Comparison of ENCODE assay signal across 23 cellular contexts in the genomic region with DNA sequence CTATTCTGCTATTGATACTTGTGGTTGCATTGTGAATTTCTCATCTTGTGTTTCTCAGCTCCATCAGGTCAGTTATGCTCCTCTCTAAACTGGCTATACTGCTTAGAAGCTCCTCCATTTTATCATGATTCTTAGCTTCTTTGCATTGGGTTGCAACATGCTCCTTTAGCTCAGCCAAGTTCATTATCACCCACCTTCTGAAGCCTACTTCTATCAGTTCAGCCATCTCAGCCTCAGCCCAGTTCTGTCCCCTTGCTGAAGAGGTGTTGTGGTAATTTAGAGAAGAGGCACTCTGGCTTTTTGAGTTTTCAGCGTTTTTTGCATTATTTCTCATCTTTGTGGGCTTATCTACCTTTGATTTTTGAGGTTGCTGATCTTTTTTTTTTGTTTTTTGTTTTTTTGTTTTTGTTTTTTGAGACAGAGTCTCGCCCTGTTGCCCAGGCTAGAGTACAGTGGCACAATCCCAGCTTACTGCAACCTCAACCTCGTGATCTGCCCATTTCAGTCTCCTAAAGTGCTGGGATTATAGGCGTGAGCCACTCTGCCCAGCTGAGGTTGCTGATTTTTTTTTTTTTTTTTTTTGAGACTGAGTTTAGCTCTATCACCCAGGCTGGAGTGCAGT. TPM values are rescaled to one million over a fixed set of nuclear protein-coding genes. Genes with fewer than 3 reads are reported as not detected.
DNase-seq lines count a peak whose midpoint lies in the region; ATAC-seq and TF ChIP-seq lines count a peak whose summit lies in the region.
"Had no signal": no experiment of that assay in that cellular context is flagged by ENCODE, and none has a peak within 500 bp of the region (broad histone marks: within the 10 kb centered on the region; RNA-seq: fewer than 3 reads in every experiment).

No MANE protein-coding gene starts in this region.

- H3K27ac ChIP-seq in CD4-positive, alpha-beta memory T cell (ENCODE audit: low read depth, low read length), result no peak overlapping the region
- H3K27ac ChIP-seq: ascending aorta, cardiac muscle cell had no signal

- peaks cover 75% of the 10 kb centered on the region for H3K4me1 Mint-ChIP-seq in CD14-positive monocyte
- H3K4me1 Mint-ChIP-seq in CD4-positive, alpha-beta memory T cell, result peaks cover 57 to 96% (median 78%) of the 10 kb centered on the region in 4 donors
- peaks cover 24% of the 10 kb centered on the region for H3K4me1 Mint-ChIP-seq in activated T-helper 2 cell treated with anti-CD3 and anti-CD28 coated beads, Interferon-gamma antibody, Interleukin-2, Interleukin-4, amounts not matched to agents 10 μg/mL and 5 μg/mL and 100 μg/mL, durations not matched to agents 14 hours and 24 hours and 36 hours (ENCODE audit: low read depth)
- H3K4me1 Mint-ChIP-seq in naive thymus-derived CD8-positive, alpha-beta T cell, result peaks cover 36 to 93% (median 80%) of the 10 kb centered on the region in 4 donors

- H3K9me3 ChIP-seq in CD4-positive, alpha-beta memory T cell (ENCODE audit: control insufficient read depth in 1 of 2, low read length in 2 of 2), result no peaks in the 10 kb centered on the region
- H3K9me3 ChIP-seq: ascending aorta had no signal

- TF ChIP-seq CTCF in CD14-positive monocyte (IDR thresholded peaks at IDR 0.05) (no peak), GM20000 (IDR thresholded peaks at IDR 0.05; ENCODE audit: extremely low read depth, missing control alignments) (no peak)

- no peaks in the 10 kb centered on the region for H3K36me3 ChIP-seq in CD4-positive, alpha-beta memory T cell (ENCODE audit: insufficient read depth, low read length)
- H3K36me3 ChIP-seq: ascending aorta, cardiac muscle cell had no signal

- H3K4me1 ChIP-seq in CD4-positive, alpha-beta memory T cell (ENCODE audit: insufficient read depth, low read length), result peaks cover 50% of the 10 kb centered on the region

- peaks cover 10 to 15% of the 10 kb centered on the region in 2 donors for H3K36me3 Mint-ChIP-seq in CD14-positive monocyte
- H3K36me3 Mint-ChIP-seq in CD4-positive, alpha-beta memory T cell, result peaks cover 17 to 38% of the 10 kb centered on the region in 2 donors
- peaks cover 58% of the 10 kb centered on the region for H3K36me3 Mint-ChIP-seq in activated T-helper 2 cell treated with anti-CD3 and anti-CD28 coated beads, Interferon-gamma antibody, Interleukin-2, Interleukin-4, amounts not matched to agents 10 μg/mL and 5 μg/mL and 100 μg/mL, durations not matched to agents 14 hours and 24 hours and 36 hours (ENCODE audit: low read depth)
- H3K36me3 Mint-ChIP-seq in naive thymus-derived CD8-positive, alpha-beta T cell, result peaks cover 7 to 35% (median 27%) of the 10 kb centered on the region in 3 donors

- peak overlapping the region in 4 of 7 donors; percentile 37 to 84 (median 58) for H3K27ac Mint-ChIP-seq in CD14-positive monocyte
- peak overlapping the region in 6 of 7 donors; percentile 37 to 74 (median 44) for H3K27ac Mint-ChIP-seq in CD4-positive, alpha-beta memory T cell
- peak overlapping the region; percentile 15 for H3K27ac Mint-ChIP-seq in activated T-helper 2 cell treated with anti-CD3 and anti-CD28 coated beads, Interferon-gamma antibody, Interleukin-2, Interleukin-4, amounts not matched to agents 10 μg/mL and 5 μg/mL and 100 μg/mL, durations not matched to agents 14 hours and 24 hours and 36 hours
- H3K27ac Mint-ChIP-seq in naive thymus-derived CD8-positive, alpha-beta T cell, result peak overlapping the region in 5 of 10 donors; percentile 7 to 75 (median 26)
- H3K27ac Mint-ChIP-seq: activated naive CD8-positive, alpha-beta T cell treated with anti-CD3 and anti-CD28 coated beads for 36 hours; activated T-helper 1 cell treated with anti-CD3 and anti-CD28 coated beads, Interleukin-12 subunit alpha, Interleukin-12 subunit beta, Interleukin-2, Interleukin-4 antibody, amounts not matched to agents 30 ng/mL and 10 ng/mL and 1 ng/mL, durations not matched to agents 14 hours and 24 hours and 36 hours; CD8-positive, alpha-beta T cell; type B pancreatic cell had no signal

- peaks cover 2 to 5% (median 3%) of the 10 kb centered on the region in 7 donors for H3K9me3 Mint-ChIP-seq in CD14-positive monocyte
- H3K9me3 Mint-ChIP-seq in CD4-positive, alpha-beta memory T cell, result peaks cover 0 to 2% (median 0%) of the 10 kb centered on the region in 8 donors
- peaks cover 17% of the 10 kb centered on the region for H3K9me3 Mint-ChIP-seq in activated T-helper 2 cell treated with anti-CD3 and anti-CD28 coated beads, Interferon-gamma antibody, Interleukin-2, Interleukin-4, amounts not matched to agents 10 μg/mL and 5 μg/mL and 100 μg/mL, durations not matched to agents 14 hours and 24 hours and 36 hours
- H3K9me3 Mint-ChIP-seq in naive thymus-derived CD8-positive, alpha-beta T cell, result peaks cover 0 to 22% (median 1%) of the 10 kb centered on the region in 9 donors

- no peaks in the 10 kb centered on the region for H3K27me3 ChIP-seq in CD4-positive, alpha-beta memory T cell (ENCODE audit: insufficient read depth, low read length)
- H3K27me3 ChIP-seq: ascending aorta, cardiac muscle cell had no signal

- POLR2A ChIA-PET in CD4-positive, alpha-beta memory T cell (lab: Charles Lee; ENCODE audit: partially characterized antibody), result interaction anchor here (0.7 kb wide), 1 partner anchor 69 kb away, joined by 4 read pairs; no protein-coding TSS in a partner anchor
- POLR2A ChIA-PET in naive thymus-derived CD8-positive, alpha-beta T cell (lab: Charles Lee), result no interaction called here

- H3K27me3 Mint-ChIP-seq in CD14-positive monocyte (ENCODE audit: low read depth in 3 of 3), result no peaks in the 10 kb centered on the region
- H3K27me3 Mint-ChIP-seq in CD4-positive, alpha-beta memory T cell, result no peaks in the 10 kb centered on the region
- H3K27me3 Mint-ChIP-seq in activated T-helper 2 cell treated with anti-CD3 and anti-CD28 coated beads, Interferon-gamma antibody, Interleukin-2, Interleukin-4, amounts not matched to agents 10 μg/mL and 5 μg/mL and 100 μg/mL, durations not matched to agents 14 hours and 24 hours and 36 hours (ENCODE audit: low read depth), result no peaks in the 10 kb centered on the region
- H3K27me3 Mint-ChIP-seq in naive thymus-derived CD8-positive, alpha-beta T cell, result no peaks in the 10 kb centered on the region
- H3K27me3 Mint-ChIP-seq: activated naive CD8-positive, alpha-beta T cell treated with anti-CD3 and anti-CD28 coated beads for 36 hours; type B pancreatic cell had no signal

- CTCF ChIA-PET in CD4-positive, alpha-beta memory T cell (lab: Charles Lee; ENCODE audit: partially characterized antibody), result interaction anchor here (1.0 to 1.3 kb wide), 2 partner anchors 10 to 64 kb away, joined by 3 read pairs; no protein-coding TSS in a partner anchor

- no peak for DNase-seq in CD14-positive monocyte (ENCODE audit: low spot score)
- no peak for DNase-seq in CD4-positive, alpha-beta memory T cell
- no peak for DNase-seq in activated T-helper 2 cell treated with anti-CD3 and anti-CD28 coated beads, Interferon-gamma antibody, Interleukin-2, Interleukin-4, amounts not matched to agents 10 μg/mL and 5 μg/mL and 100 μg/mL, durations not matched to agents 14 hours and 24 hours and 36 hours (ENCODE audit: low spot score)
- no peak for DNase-seq in naive thymus-derived CD8-positive, alpha-beta T cell
- DNase-seq in activated gamma-delta T cell (lab: John Stamatoyannopoulos, UW), result no peak
- DNase-seq in GM20000 (ENCODE audit: low spot score), result no peak
- DNase-seq: activated CD4-positive, CD25-positive, alpha-beta regulatory T cell treated with anti-CD3 and anti-CD28 coated beads, Interleukin-2, amount 50 U/mL, for 72 hours; activated naive CD8-positive, alpha-beta T cell treated with anti-CD3 and anti-CD28 coated beads for 36 hours; CD8-positive, alpha-beta T cell; cortex of kidney; DMS 273 treated with DMSO at 0.1 percent for 48 hours; Kasumi-1; NCI-H146; NCI-H2107; NCI-H446 treated with DMSO at 0.1 percent for 48 hours; occipital lobe; RPMI8226; stimulated activated CD8-positive, alpha-beta memory T cell treated with anti-CD3 and anti-CD28 coated beads, Interleukin-4, amount 100 ng/mL, for 48 hours had no signal

- intact Hi-C loops in CD14-positive monocyte (cut with micrococcal nuclease), result no loop called here
- intact Hi-C loops in CD4-positive, alpha-beta memory T cell (cut with micrococcal nuclease), result no loop called here
- intact Hi-C loops in activated T-helper 2 cell treated with anti-CD3 and anti-CD28 coated beads, Interferon-gamma antibody, Interleukin-2, Interleukin-4, amounts not matched to agents 10 μg/mL and 5 μg/mL and 100 μg/mL, durations not matched to agents 14 hours and 24 hours and 36 hours (cut with micrococcal nuclease), result no loop called here

- ATAC-seq in naive thymus-derived CD8-positive, alpha-beta T cell, result no peak
- no peak for ATAC-seq in GM21526 (IDR thresholded peaks at IDR 0.05; ENCODE audit: low FRiP score, unreplicated experiment)
- ATAC-seq: CD8-positive, alpha-beta T cell had no signal

- no peak overlapping the region for H3K4me3 Mint-ChIP-seq in CD14-positive monocyte
- H3K4me3 Mint-ChIP-seq in CD4-positive, alpha-beta memory T cell, result peak overlapping the region in 7 of 8 donors; percentile 17 to 63 (median 48)
- H3K4me3 Mint-ChIP-seq in activated T-helper 2 cell treated with anti-CD3 and anti-CD28 coated beads, Interferon-gamma antibody, Interleukin-2, Interleukin-4, amounts not matched to agents 10 μg/mL and 5 μg/mL and 100 μg/mL, durations not matched to agents 14 hours and 24 hours and 36 hours (ENCODE audit: low read depth), result no peak overlapping the region
- peak overlapping the region in 8 of 10 donors; percentile 1 to 65 (median 43) for H3K4me3 Mint-ChIP-seq in naive thymus-derived CD8-positive, alpha-beta T cell
- H3K4me3 Mint-ChIP-seq: activated naive CD8-positive, alpha-beta T cell treated with anti-CD3 and anti-CD28 coated beads for 36 hours; activated T-helper 1 cell treated with anti-CD3 and anti-CD28 coated beads, Interleukin-12 subunit alpha, Interleukin-12 subunit beta, Interleukin-2, Interleukin-4 antibody, amounts not matched to agents 30 ng/mL and 10 ng/mL and 1 ng/mL, durations not matched to agents 14 hours and 24 hours and 36 hours; type B pancreatic cell had no signal

- H3K4me3 ChIP-seq in CD4-positive, alpha-beta memory T cell (ENCODE audit: low read length in 2 of 2), result no peak overlapping the region
- H3K4me3 ChIP-seq: ascending aorta, cardiac muscle cell had no signal

RNA-seq across cellular contexts. Expression of gene ANKRD12, which starts 36.0 kb away (rescaled TPM):
- 10 to 100 TPM; 15.4 to 15.5 TPM for polyA plus RNA-seq in CD14-positive monocyte
- 100 to 1,000 TPM; 262 to 280 TPM for total RNA-seq in CD4-positive, alpha-beta memory T cell
- 100 to 1,000 TPM in 1 of 2 donors, 10 to 100 TPM in 1; 10.7 to 141 TPM for polyA plus RNA-seq in CD4-positive, alpha-beta memory T cell
- total RNA-seq in activated T-helper 2 cell treated with anti-CD3 and anti-CD28 coated beads, Interferon-gamma antibody, Interleukin-2, Interleukin-4, amounts not matched to agents 10 μg/mL and 5 μg/mL and 100 μg/mL, durations not matched to agents 14 hours and 24 hours and 36 hours, result 66.0 and 68.7 TPM in 2 replicates
- total RNA-seq in naive thymus-derived CD8-positive, alpha-beta T cell, result 100 to 1,000 TPM; 198 to 212 TPM
- 10 to 100 TPM; 15.7 to 70.4 (median 26.3) TPM for polyA plus RNA-seq in naive thymus-derived CD8-positive, alpha-beta T cell

Comparison
In these comparisons a context has a peak if more than half of its experiments do, and no peak if none do; other contexts are left out.
1. H3K4me3 Mint-ChIP-seq: peak in CD4-positive, alpha-beta memory T cell (7 of 8) and naive thymus-derived CD8-positive, alpha-beta T cell (8 of 10); none in CD14-positive monocyte (0 of 2) and activated T-helper 2 cell treated with anti-CD3 and anti-CD28 coated beads, Interferon-gamma antibody, Interleukin-2, Interleukin-4, amounts not matched to agents 10 μg/mL and 5 μg/mL and 100 μg/mL, durations not matched to agents 14 hours and 24 hours and 36 hours (single experiment).